In genomic region chr22:48331691-48332220, GRCh38 we compare ENCODE assay signal across 29 cellular contexts.
"Had no signal": no experiment of that assay in that cellular context is flagged by ENCODE, and none has a peak within 500 bp of the region (broad histone marks: within the 10 kb centered on the region; RNA-seq: fewer than 3 reads in every experiment).

No MANE protein-coding gene starts in this region.

- ATAC-seq: foreskin keratinocyte; gastroesophageal sphincter; left ventricle myocardium superior; naive thymus-derived CD8-positive, alpha-beta T cell; sciatic nerve; stimulated activated naive CD8-positive, alpha-beta T cell treated with anti-CD3 and anti-CD28 coated beads, Interleukin-15, amount 100 ng/mL, for 72 hours; upper lobe of right lung had no signal

- H3K27ac ChIP-seq: colonic mucosa, esophagus muscularis mucosa, foreskin keratinocyte, gastroesophageal sphincter, neutrophil, prostate gland, right atrium auricular region, suprapubic skin, transverse colon, upper lobe of right lung, uterus had no signal

- H3K36me3 ChIP-seq: colonic mucosa, esophagus muscularis mucosa, gastroesophageal sphincter, neutrophil, prostate gland, right atrium auricular region, suprapubic skin, transverse colon, upper lobe of right lung, uterus had no signal

- H3K27me3 ChIP-seq: colonic mucosa, foreskin keratinocyte, neutrophil, right atrium auricular region, transverse colon, upper lobe of right lung, uterus had no signal

- FAIRE-seq: endothelial cell of umbilical vein had no signal

- H3K9me3 ChIP-seq: colonic mucosa, neutrophil, prostate gland, transverse colon, upper lobe of right lung, uterus had no signal

- H3K4me2 ChIP-seq: smooth muscle cell had no signal

- H3K4me3 ChIP-seq: colonic mucosa, esophagus muscularis mucosa, gastroesophageal sphincter, lung, prostate gland, right atrium auricular region, smooth muscle cell, suprapubic skin, transverse colon, upper lobe of right lung, uterus had no signal

- H3K4me1 ChIP-seq: colonic mucosa, esophagus muscularis mucosa, foreskin keratinocyte, gastroesophageal sphincter, prostate gland, right atrium auricular region, suprapubic skin, transverse colon, upper lobe of right lung, uterus had no signal

- DNase-seq: colonic mucosa; effector memory CD4-positive, alpha-beta T cell; foreskin keratinocyte; glutamatergic neuron; hypothalamus; immature natural killer cell; islet precursor cell; left ventricle myocardium superior; mesenchymal stem cell; stimulated activated CD4-positive, alpha-beta T cell treated with anti-CD3 and anti-CD28 coated beads, Interleukin-12 subunit alpha, Interleukin-12 subunit beta, amount 100 ng/mL, for 4 hours; stimulated activated CD4-positive, alpha-beta T cell treated with anti-CD3 and anti-CD28 coated beads, Interleukin-1b, Interleukin-23, amount 100 ng/mL, for 48 hours; stimulated activated CD4-positive, alpha-beta T cell treated with anti-CD3 and anti-CD28 coated beads, Interleukin-4, amount 100 ng/mL, for 1 hour; stimulated activated CD8-positive, alpha-beta memory T cell treated with anti-CD3 and anti-CD28 coated beads, Interleukin-4, amount 100 ng/mL, for 48 hours; stimulated activated naive CD4-positive, alpha-beta T cell; stimulated activated naive CD8-positive, alpha-beta T cell treated with anti-CD3 and anti-CD28 coated beads, Interleukin-15, amount 100 ng/mL, for 72 hours; transverse colon; upper lobe of right lung; uterus had no signal
